ENCODE assay signal across 16 cellular contexts in the genomic region with DNA sequence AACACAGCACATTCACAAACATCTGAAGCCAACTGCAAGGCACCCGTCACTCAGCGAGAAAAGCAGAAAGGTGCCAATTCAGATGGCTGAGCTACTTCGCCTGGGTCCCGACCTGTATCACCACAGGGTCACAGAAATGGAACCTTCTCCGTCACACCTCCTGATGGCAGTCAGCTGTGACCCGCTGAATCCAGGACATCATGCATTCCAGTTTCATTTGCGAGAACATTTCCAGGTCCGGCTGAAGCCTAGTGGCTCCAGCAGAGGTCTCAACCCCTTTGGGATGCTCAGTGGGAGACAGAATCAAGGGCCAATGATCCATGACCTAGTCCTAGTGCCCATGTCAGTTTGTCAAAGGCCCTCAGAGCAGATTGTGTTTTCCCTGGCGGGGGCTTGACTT.
DNase-seq lines count a peak whose midpoint lies in the region; ATAC-seq lines count a peak whose summit lies in the region.
"Had no signal": no experiment of that assay in that cellular context is flagged by ENCODE, and none has a peak within 500 bp of the region (broad histone marks: within the 10 kb centered on the region; RNA-seq: fewer than 3 reads in every experiment).

No MANE protein-coding gene starts in this region.

- POLR2A ChIA-PET in T-cell (lab: Charles Lee), result interaction anchor here (0.9 to 3.7 kb wide), 3 partner anchors 11 to 14 kb away, joined by 3 to 33 read pairs (median 26); no protein-coding TSS in a partner anchor

- H3K27ac ChIP-seq in skeletal muscle tissue (ENCODE audit: low read depth, low read length), result peak overlapping the region; percentile 32
- H3K27ac ChIP-seq: 22Rv1, parathyroid adenoma had no signal

- peak overlapping the region; percentile 69 for H3K27ac Mint-ChIP-seq in T-helper 1 cell treated with Interleukin-12 subunit alpha and Interleukin-12 subunit beta and Interleukin-4 antibody, amounts not matched to agents 30 μg/mL and 1 μg/mL, for 36 hours
- peak overlapping the region; percentile 91 to 92 for H3K27ac Mint-ChIP-seq in T-cell
- H3K27ac Mint-ChIP-seq in effector memory CD8-positive, alpha-beta T cell, result peak overlapping the region; percentile 93 to 95

- H3K27me3 ChIP-seq in skeletal muscle tissue (ENCODE audit: control insufficient read depth in 3 of 3, insufficient read depth in 3 of 3, low read length in 3 of 3), result no peaks in the 10 kb centered on the region

- no peak overlapping the region for H3K4me3 Mint-ChIP-seq in T-helper 1 cell treated with Interleukin-12 subunit alpha and Interleukin-12 subunit beta and Interleukin-4 antibody, amounts not matched to agents 30 μg/mL and 1 μg/mL, for 36 hours
- H3K4me3 Mint-ChIP-seq in T-cell, result peak overlapping the region in 1 of 3 donors; percentile 48
- H3K4me3 Mint-ChIP-seq in effector memory CD8-positive, alpha-beta T cell, result peak overlapping the region; percentile 72 to 77

- ATAC-seq in T-cell (replicated peaks in 1 of 4), result no peak
- ATAC-seq in effector memory CD8-positive, alpha-beta T cell (replicated peaks), result no peak
- no peak for ATAC-seq in HG03378 (IDR thresholded peaks at IDR 0.05; ENCODE audit: unreplicated experiment)

- H3K9me3 Mint-ChIP-seq in T-helper 1 cell treated with Interleukin-12 subunit alpha and Interleukin-12 subunit beta and Interleukin-4 antibody, amounts not matched to agents 30 μg/mL and 1 μg/mL, for 36 hours, result no peaks in the 10 kb centered on the region
- no peaks in the 10 kb centered on the region for H3K9me3 Mint-ChIP-seq in T-cell
- no peaks in the 10 kb centered on the region for H3K9me3 Mint-ChIP-seq in effector memory CD8-positive, alpha-beta T cell

- H3K9ac ChIP-seq in skeletal muscle tissue (ENCODE audit: low read depth in 1 of 3, low read length in 3 of 3), result peak overlapping the region in 1 of 3 donors; percentile 27
- H3K9ac ChIP-seq: parathyroid adenoma had no signal

- no peaks in the 10 kb centered on the region for H3K9me3 ChIP-seq in skeletal muscle tissue (ENCODE audit: control insufficient read depth in 3 of 3, low read length in 3 of 3)

- peaks cover 56 to 66% (median 61%) of the 10 kb centered on the region in 3 donors for H3K4me1 ChIP-seq in skeletal muscle tissue (ENCODE audit: control insufficient read depth in 3 of 3, insufficient read depth in 3 of 3, low read length in 3 of 3)

- no peaks in the 10 kb centered on the region for H3K27me3 Mint-ChIP-seq in T-helper 1 cell treated with Interleukin-12 subunit alpha and Interleukin-12 subunit beta and Interleukin-4 antibody, amounts not matched to agents 30 μg/mL and 1 μg/mL, for 36 hours (ENCODE audit: low read depth)
- no peaks in the 10 kb centered on the region for H3K27me3 Mint-ChIP-seq in T-cell
- no peaks in the 10 kb centered on the region for H3K27me3 Mint-ChIP-seq in effector memory CD8-positive, alpha-beta T cell

- DNase-seq in T-helper 1 cell, result no peak
- no peak for DNase-seq in T-cell
- no peak for DNase-seq in effector memory CD8-positive, alpha-beta T cell
- DNase-seq in germinal center (ENCODE audit: low spot score), result no peak
- DNase-seq in stimulated activated CD4-positive, alpha-beta T cell treated with anti-CD3 and anti-CD28 coated beads, Interleukin-4, amount 100 ng/mL, for 4 hours, result no peak
- DNase-seq: H7, NCI-H1048, NCI-H2171 treated with DMSO at 0.1 percent for 48 hours, Right ventricle myocardium superior, T1000 had no signal

- CTCF ChIA-PET in T-cell (lab: Charles Lee), result interaction anchor here in 1 of 2 donors (0.6 to 1.1 kb wide), 2 partner anchors 36 to 51 kb away, joined by 3 read pairs; no protein-coding TSS in a partner anchor

- H3K4me1 Mint-ChIP-seq in T-helper 1 cell treated with Interleukin-12 subunit alpha and Interleukin-12 subunit beta and Interleukin-4 antibody, amounts not matched to agents 30 μg/mL and 1 μg/mL, for 36 hours (ENCODE audit: low read depth), result peaks cover 65% of the 10 kb centered on the region
- peaks cover 83 to 96% (median 95%) of the 10 kb centered on the region in 3 donors for H3K4me1 Mint-ChIP-seq in T-cell
- H3K4me1 Mint-ChIP-seq in effector memory CD8-positive, alpha-beta T cell (ENCODE audit: low read depth in 2 of 2), result peaks cover 62 to 80% of the 10 kb centered on the region in 2 donors

- no peak overlapping the region for H3K4me3 ChIP-seq in skeletal muscle tissue (ENCODE audit: low read length in 3 of 3)
- H3K4me3 ChIP-seq: smooth muscle cell had no signal

- peaks cover 0 to 5% (median 3%) of the 10 kb centered on the region in 3 donors for H3K36me3 ChIP-seq in skeletal muscle tissue (ENCODE audit: control insufficient read depth in 3 of 3, insufficient read depth in 3 of 3, low read length in 3 of 3)

- peaks cover 21% of the 10 kb centered on the region for H3K36me3 Mint-ChIP-seq in T-helper 1 cell treated with Interleukin-12 subunit alpha and Interleukin-12 subunit beta and Interleukin-4 antibody, amounts not matched to agents 30 μg/mL and 1 μg/mL, for 36 hours (ENCODE audit: low read depth)
- peaks cover 39% of the 10 kb centered on the region for H3K36me3 Mint-ChIP-seq in T-cell
- H3K36me3 Mint-ChIP-seq in effector memory CD8-positive, alpha-beta T cell (ENCODE audit: insufficient read depth), result peaks cover 80% of the 10 kb centered on the region
